In the genomic region with DNA sequence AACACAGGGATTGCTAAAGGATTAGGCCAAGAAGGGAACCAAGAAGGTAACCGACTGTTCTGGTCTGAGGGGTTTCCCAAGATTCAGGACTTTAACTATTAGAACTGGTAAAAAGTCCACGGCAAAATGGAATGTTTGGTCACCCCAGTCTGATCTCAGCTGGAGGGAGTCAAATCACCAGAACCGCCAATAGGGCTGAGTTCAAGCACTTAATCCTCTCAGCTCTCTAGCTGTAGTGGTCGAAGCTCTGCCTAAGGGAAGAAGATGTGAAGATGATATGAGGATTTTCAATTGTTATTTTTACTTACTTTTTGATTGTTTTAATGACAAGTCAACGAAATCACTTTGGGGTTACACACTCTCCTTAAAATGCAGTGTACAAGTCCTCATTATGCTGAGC, we compare ENCODE assay signal across 39 cellular contexts. TPM values are rescaled to one million over a fixed set of nuclear protein-coding genes. Genes with fewer than 3 reads are reported as not detected.
"Had no signal": no experiment of that assay in that cellular context is flagged by ENCODE, and none has a peak within 500 bp of the region (broad histone marks: within the 10 kb centered on the region; RNA-seq: fewer than 3 reads in every experiment).

No MANE protein-coding gene starts in this region.

- H3K9me3 Mint-ChIP-seq: activated CD4-positive, alpha-beta memory T cell treated with anti-CD3 and anti-CD28 coated beads, Interleukin-2, amount 10 ng/mL, durations not matched to agents 7 days and 5 days; activated CD4-positive, alpha-beta T cell treated with anti-CD3 and anti-CD28 coated beads, Interleukin-2, amount 10 ng/mL, durations not matched to agents 7 days and 5 days; activated naive CD4-positive, alpha-beta T cell treated with anti-CD3 and anti-CD28 coated beads, Interleukin-2, amount 10 ng/mL, durations not matched to agents 7 days and 5 days; activated naive CD4-positive, alpha-beta T cell treated with anti-CD3 and anti-CD28 coated beads, Interleukin-2, amount 50 U/mL, for 24 hours; activated naive CD8-positive, alpha-beta T cell treated with anti-CD3 and anti-CD28 coated beads, Interleukin-2, amount 10 ng/mL, durations not matched to agents 7 days and 5 days; activated naive CD8-positive, alpha-beta T cell treated with anti-CD3 and anti-CD28 coated beads, Interleukin-2, amount 50 U/mL, for 24 hours; activated T-cell treated with anti-CD3 and anti-CD28 coated beads, Interleukin-2, amount 50 U/mL, for 24 hours; activated T-helper 2 cell treated with anti-CD3 and anti-CD28 coated beads, Interferon-gamma antibody, Interleukin-2, Interleukin-4, amounts not matched to agents 10 μg/mL and 5 μg/mL and 100 μg/mL, durations not matched to agents 14 hours and 24 hours and 36 hours; central memory CD8-positive, alpha-beta T cell; T-cell; T-helper 2 cell treated with Interferon-gamma antibody and Interleukin-4, amounts not matched to agents 5 μg/mL and 100 μg/mL, for 36 hours had no signal

- H3K4me1 Mint-ChIP-seq: activated CD4-positive, alpha-beta T cell treated with anti-CD3 and anti-CD28 coated beads for 36 hours; activated CD8-positive, alpha-beta memory T cell treated with anti-CD3 and anti-CD28 coated beads, Interleukin-2, amount 10 ng/mL, durations not matched to agents 7 days and 5 days; activated naive CD4-positive, alpha-beta T cell treated with anti-CD3 and anti-CD28 coated beads, Interleukin-2, amount 10 ng/mL, durations not matched to agents 7 days and 5 days; activated naive CD4-positive, alpha-beta T cell treated with anti-CD3 and anti-CD28 coated beads, Interleukin-2, amount 50 U/mL, for 24 hours; activated naive CD8-positive, alpha-beta T cell treated with anti-CD3 and anti-CD28 coated beads, Interleukin-2, amount 50 U/mL, for 24 hours; central memory CD8-positive, alpha-beta T cell had no signal

- H3K27ac Mint-ChIP-seq: activated CD4-positive, alpha-beta memory T cell treated with anti-CD3 and anti-CD28 coated beads, Interleukin-2, amount 10 ng/mL, durations not matched to agents 7 days and 5 days; activated CD4-positive, alpha-beta T cell treated with anti-CD3 and anti-CD28 coated beads, Interleukin-2, amount 10 ng/mL, durations not matched to agents 7 days and 5 days; activated CD8-positive, alpha-beta memory T cell treated with anti-CD3 and anti-CD28 coated beads, Interleukin-2, amount 10 ng/mL, durations not matched to agents 7 days and 5 days; activated CD8-positive, alpha-beta T cell treated with anti-CD3 and anti-CD28 coated beads, Interleukin-2, amount 10 ng/mL, durations not matched to agents 7 days and 5 days; activated naive CD4-positive, alpha-beta T cell treated with anti-CD3 and anti-CD28 coated beads, Interleukin-2, amount 10 ng/mL, durations not matched to agents 7 days and 5 days; activated naive CD4-positive, alpha-beta T cell treated with anti-CD3 and anti-CD28 coated beads, Interleukin-2, amount 50 U/mL, for 24 hours; activated naive CD8-positive, alpha-beta T cell; activated naive CD8-positive, alpha-beta T cell treated with anti-CD3 and anti-CD28 coated beads, Interleukin-2, amount 10 ng/mL, durations not matched to agents 7 days and 5 days; activated naive CD8-positive, alpha-beta T cell treated with anti-CD3 and anti-CD28 coated beads, Interleukin-2, amount 50 U/mL, for 24 hours; activated T-cell treated with anti-CD3 and anti-CD28 coated beads, Interleukin-2, amount 50 U/mL, for 24 hours; activated T-helper 2 cell treated with anti-CD3 and anti-CD28 coated beads, Interferon-gamma antibody, Interleukin-2, Interleukin-4, amounts not matched to agents 10 μg/mL and 5 μg/mL and 100 μg/mL, durations not matched to agents 14 hours and 24 hours and 36 hours; T-helper 2 cell treated with Interferon-gamma antibody and Interleukin-4, amounts not matched to agents 5 μg/mL and 100 μg/mL, for 36 hours had no signal

- H3K27ac ChIP-seq: body of pancreas, cardiac muscle cell, VCaP had no signal

- H3K27me3 ChIP-seq: body of pancreas, cardiac muscle cell had no signal

- H3K4me3 ChIP-seq: body of pancreas, cardiac muscle cell had no signal

- H3K4me3 Mint-ChIP-seq: activated CD4-positive, alpha-beta memory T cell treated with anti-CD3 and anti-CD28 coated beads, Interleukin-2, amount 10 ng/mL, durations not matched to agents 7 days and 5 days; activated CD4-positive, alpha-beta T cell treated with anti-CD3 and anti-CD28 coated beads for 36 hours; activated CD4-positive, alpha-beta T cell treated with anti-CD3 and anti-CD28 coated beads, Interleukin-2, amount 10 ng/mL, durations not matched to agents 7 days and 5 days; activated CD8-positive, alpha-beta memory T cell treated with anti-CD3 and anti-CD28 coated beads, Interleukin-2, amount 10 ng/mL, durations not matched to agents 7 days and 5 days; activated CD8-positive, alpha-beta T cell treated with anti-CD3 and anti-CD28 coated beads, Interleukin-2, amount 10 ng/mL, durations not matched to agents 7 days and 5 days; activated naive CD4-positive, alpha-beta T cell treated with anti-CD3 and anti-CD28 coated beads, Interleukin-2, amount 10 ng/mL, durations not matched to agents 7 days and 5 days; activated naive CD4-positive, alpha-beta T cell treated with anti-CD3 and anti-CD28 coated beads, Interleukin-2, amount 50 U/mL, for 24 hours; activated naive CD8-positive, alpha-beta T cell; activated naive CD8-positive, alpha-beta T cell treated with anti-CD3 and anti-CD28 coated beads, Interleukin-2, amount 10 ng/mL, durations not matched to agents 7 days and 5 days; activated naive CD8-positive, alpha-beta T cell treated with anti-CD3 and anti-CD28 coated beads, Interleukin-2, amount 50 U/mL, for 24 hours; activated T-cell treated with anti-CD3 and anti-CD28 coated beads, Interleukin-2, amount 50 U/mL, for 24 hours; central memory CD8-positive, alpha-beta T cell; T-cell; T-helper 2 cell treated with Interferon-gamma antibody and Interleukin-4, amounts not matched to agents 5 μg/mL and 100 μg/mL, for 36 hours had no signal

- ATAC-seq: activated CD4-positive, alpha-beta T cell treated with anti-CD3 and anti-CD28 coated beads for 36 hours; activated CD4-positive, CD25-positive, alpha-beta regulatory T cell treated with anti-CD3 and anti-CD28 coated beads, Interleukin-2, amount 50 U/mL, for 24 hours; activated CD8-positive, alpha-beta memory T cell treated with anti-CD3 and anti-CD28 coated beads, Interleukin-2, amount 10 ng/mL, durations not matched to agents 7 days and 5 days; activated CD8-positive, alpha-beta T cell treated with anti-CD3 and anti-CD28 coated beads, Interleukin-2, amount 10 ng/mL, durations not matched to agents 7 days and 5 days; activated naive CD8-positive, alpha-beta T cell treated with anti-CD3 and anti-CD28 coated beads, Interleukin-2, amount 50 U/mL, for 24 hours; body of pancreas; T-cell had no signal

- H3K36me3 Mint-ChIP-seq: activated CD8-positive, alpha-beta memory T cell treated with anti-CD3 and anti-CD28 coated beads, Interleukin-2, amount 10 ng/mL, durations not matched to agents 7 days and 5 days; activated naive CD8-positive, alpha-beta T cell treated with anti-CD3 and anti-CD28 coated beads, Interleukin-2, amount 10 ng/mL, durations not matched to agents 7 days and 5 days; T-cell had no signal

- H3K36me3 ChIP-seq: cardiac muscle cell had no signal

- H3K27me3 Mint-ChIP-seq: activated CD4-positive, alpha-beta memory T cell treated with anti-CD3 and anti-CD28 coated beads, Interleukin-2, amount 10 ng/mL, durations not matched to agents 7 days and 5 days; activated CD4-positive, alpha-beta T cell treated with anti-CD3 and anti-CD28 coated beads for 36 hours; activated CD4-positive, alpha-beta T cell treated with anti-CD3 and anti-CD28 coated beads, Interleukin-2, amount 10 ng/mL, durations not matched to agents 7 days and 5 days; activated CD8-positive, alpha-beta memory T cell treated with anti-CD3 and anti-CD28 coated beads, Interleukin-2, amount 10 ng/mL, durations not matched to agents 7 days and 5 days; activated naive CD4-positive, alpha-beta T cell treated with anti-CD3 and anti-CD28 coated beads, Interleukin-2, amount 10 ng/mL, durations not matched to agents 7 days and 5 days; activated naive CD4-positive, alpha-beta T cell treated with anti-CD3 and anti-CD28 coated beads, Interleukin-2, amount 50 U/mL, for 24 hours; activated naive CD8-positive, alpha-beta T cell; activated naive CD8-positive, alpha-beta T cell treated with anti-CD3 and anti-CD28 coated beads, Interleukin-2, amount 10 ng/mL, durations not matched to agents 7 days and 5 days; activated naive CD8-positive, alpha-beta T cell treated with anti-CD3 and anti-CD28 coated beads, Interleukin-2, amount 50 U/mL, for 24 hours; activated T-cell treated with anti-CD3 and anti-CD28 coated beads, Interleukin-2, amount 50 U/mL, for 24 hours; central memory CD8-positive, alpha-beta T cell; T-cell had no signal

- H3K9me3 ChIP-seq: body of pancreas had no signal

- FAIRE-seq: astrocyte, TTC549 had no signal

- DNase-seq: activated CD4-positive, alpha-beta memory T cell treated with anti-CD3 and anti-CD28 coated beads, Interleukin-2, amount 10 ng/mL, durations not matched to agents 7 days and 5 days; activated CD4-positive, alpha-beta T cell treated with anti-CD3 and anti-CD28 coated beads for 1 hour; activated CD4-positive, alpha-beta T cell treated with anti-CD3 and anti-CD28 coated beads for 36 hours; activated CD4-positive, alpha-beta T cell treated with anti-CD3 and anti-CD28 coated beads for 48 hours; activated CD4-positive, alpha-beta T cell treated with anti-CD3 and anti-CD28 coated beads, Interleukin-2, amount 10 ng/mL, durations not matched to agents 7 days and 5 days; activated CD4-positive, alpha-beta T cell treated with anti-CD3 and anti-CD28 coated beads, Interleukin-2, amount 50 U/mL, for 48 hours; activated CD4-positive, CD25-positive, alpha-beta regulatory T cell; activated CD8-positive, alpha-beta memory T cell treated with anti-CD3 and anti-CD28 coated beads for 24 hours; activated CD8-positive, alpha-beta memory T cell treated with anti-CD3 and anti-CD28 coated beads, Interleukin-2, amount 10 ng/mL, durations not matched to agents 7 days and 5 days; activated CD8-positive, alpha-beta memory T cell treated with anti-CD3 and anti-CD28 coated beads, Interleukin-2, amount 50 U/mL, for 48 hours; activated CD8-positive, alpha-beta T cell treated with anti-CD3 and anti-CD28 coated beads, Interleukin-2, amount 10 ng/mL, durations not matched to agents 7 days and 5 days; activated effector memory CD4-positive, alpha-beta T cell treated with Interleukin-2 at 50 U/mL for 16 hours; activated gamma-delta T cell; activated naive CD4-positive, alpha-beta T cell treated with anti-CD3 and anti-CD28 coated beads, Interleukin-2, amount 10 ng/mL, durations not matched to agents 7 days and 5 days; activated naive CD4-positive, alpha-beta T cell treated with Interleukin-2 at 50 U/mL for 16 hours; activated naive CD8-positive, alpha-beta T cell treated with anti-CD3 and anti-CD28 coated beads, Interleukin-2, amount 10 ng/mL, durations not matched to agents 7 days and 5 days; activated naive CD8-positive, alpha-beta T cell treated with anti-CD3 and anti-CD28 coated beads, Interleukin-2, amount 50 U/mL, for 24 hours; activated T-cell treated with anti-CD3 and anti-CD28 coated beads, Interleukin-2, amount 50 U/mL, for 24 hours; activated T-cell treated with anti-CD3 and anti-CD28 coated beads, Interleukin-2, amount 50 U/mL, for 48 hours; amniotic stem cell; aorta; body of pancreas; caudate nucleus; cerebellar nuclear complex; T-cell; T-helper 2 cell; T-helper 9 cell had no signal

- H3K4me1 ChIP-seq: body of pancreas had no signal

RNA-seq across cellular contexts. Expression of a gene that starts 29.1 kb away (rescaled TPM):
- total RNA-seq: bronchial epithelial cell, cardiac muscle cell, chondrocyte had no signal
